In genomic region chr19:16366433-16367268, GRCh38 we compare ENCODE assay signal across 8 cellular contexts. TPM values are rescaled to one million over a fixed set of nuclear protein-coding genes. Genes with fewer than 3 reads are reported as not detected.
DNase-seq lines count a peak whose midpoint lies in the region; ATAC-seq and TF ChIP-seq lines count a peak whose summit lies in the region.

No MANE protein-coding gene starts in this region.

- peak overlapping the region; percentile 39 for H3K27ac Mint-ChIP-seq in WTC11

- no peak overlapping the region for H3K4me3 Mint-ChIP-seq in WTC11

- H3K36me3 Mint-ChIP-seq in WTC11, result no peaks in the 10 kb centered on the region

- CTCF ChIA-PET in WTC11 (lab: Charles Lee), result interaction anchor here (1.0 to 3.0 kb wide), 4 partner anchors 10 to 20 kb away, joined by 3 to 20 read pairs (median 4); no protein-coding TSS in a partner anchor

- H3K27me3 Mint-ChIP-seq in WTC11 (ENCODE audit: low read depth), result no peaks in the 10 kb centered on the region

- ATAC-seq in GM18498 (IDR thresholded peaks at IDR 0.05; ENCODE audit: unreplicated experiment), result peak; percentile 35
- peak; percentile 47 for ATAC-seq in HG03025 (IDR thresholded peaks at IDR 0.05; ENCODE audit: low FRiP score, unreplicated experiment)
- no peak for ATAC-seq in WTC11
- ATAC-seq in GM18868 (IDR thresholded peaks at IDR 0.05; ENCODE audit: unreplicated experiment), result no peak
- no peak for ATAC-seq in GM18519 (IDR thresholded peaks at IDR 0.05; ENCODE audit: low FRiP score, unreplicated experiment)

- H3K4me1 Mint-ChIP-seq in WTC11, result peaks cover 28% of the 10 kb centered on the region

- no peaks in the 10 kb centered on the region for H3K9me3 Mint-ChIP-seq in WTC11

- POLR2A ChIA-PET in WTC11 (lab: Charles Lee), result no interaction called here

- no peak for DNase-seq in WTC11 (ENCODE audit: low spot score)
- DNase-seq in midbrain (lab: John Stamatoyannopoulos, UW), result peak; percentile 40
- DNase-seq in NCI-H82 treated with DMSO at 0.1 percent for 48 hours (lab: John Stamatoyannopoulos, UW; ENCODE audit: unreplicated experiment), result no peak
- no peak for DNase-seq in SK-N-DZ (ENCODE audit: low spot score)

- TF ChIP-seq CTCF in WTC11 (IDR thresholded peaks at IDR 0.05), result no peak

TF ChIP-seq in WTC11, 78 proteins besides CTCF, POLR2A, EP300 and RAD21:
- TF ChIP-seq CREM (CRISPR knock-in tag; IDR thresholded peaks at IDR 0.05) (no peak), FOXK1 (CRISPR knock-in tag; IDR thresholded peaks at IDR 0.05) (no peak), HMGA2 (CRISPR knock-in tag; IDR thresholded peaks at IDR 0.05) (no peak), E2F4 (CRISPR knock-in tag; IDR thresholded peaks at IDR 0.05; ENCODE audit: borderline replicate concordance, low read depth) (no peak), STAT6 (CRISPR knock-in tag; conservative IDR thresholded peaks at IDR 0.05; ENCODE audit: low read depth) (no peak), E2F5 (CRISPR knock-in tag; IDR thresholded peaks at IDR 0.05) (no peak), ZNF121 (CRISPR knock-in tag; IDR thresholded peaks at IDR 0.05) (no peak), TCF7 (CRISPR knock-in tag; IDR thresholded peaks at IDR 0.05; ENCODE audit: low read depth) (no peak)

RNA-seq across cellular contexts. Expression of gene KLF2, which starts 42.0 kb away (rescaled TPM):
- 0.82 to 1.1 TPM (median 1.0 TPM) in 3 replicates for total RNA-seq in WTC11 (2021)
- not detected in 2 replicates for polyA plus RNA-seq in SK-N-DZ (2014; cell fraction: cytosol; rRNA removed)
- not detected in 2 replicates for polyA plus RNA-seq in SK-N-DZ (2014; cell fraction: nucleus; rRNA removed)

Comparison
In these comparisons a context has a peak if more than half of its experiments do, and no peak if none do; other contexts are left out.
1. ATAC-seq: peak in GM18498 (single experiment) and HG03025 (single experiment); none in WTC11 (single experiment), GM18868 (single experiment) and GM18519 (single experiment).